In the genomic region with DNA sequence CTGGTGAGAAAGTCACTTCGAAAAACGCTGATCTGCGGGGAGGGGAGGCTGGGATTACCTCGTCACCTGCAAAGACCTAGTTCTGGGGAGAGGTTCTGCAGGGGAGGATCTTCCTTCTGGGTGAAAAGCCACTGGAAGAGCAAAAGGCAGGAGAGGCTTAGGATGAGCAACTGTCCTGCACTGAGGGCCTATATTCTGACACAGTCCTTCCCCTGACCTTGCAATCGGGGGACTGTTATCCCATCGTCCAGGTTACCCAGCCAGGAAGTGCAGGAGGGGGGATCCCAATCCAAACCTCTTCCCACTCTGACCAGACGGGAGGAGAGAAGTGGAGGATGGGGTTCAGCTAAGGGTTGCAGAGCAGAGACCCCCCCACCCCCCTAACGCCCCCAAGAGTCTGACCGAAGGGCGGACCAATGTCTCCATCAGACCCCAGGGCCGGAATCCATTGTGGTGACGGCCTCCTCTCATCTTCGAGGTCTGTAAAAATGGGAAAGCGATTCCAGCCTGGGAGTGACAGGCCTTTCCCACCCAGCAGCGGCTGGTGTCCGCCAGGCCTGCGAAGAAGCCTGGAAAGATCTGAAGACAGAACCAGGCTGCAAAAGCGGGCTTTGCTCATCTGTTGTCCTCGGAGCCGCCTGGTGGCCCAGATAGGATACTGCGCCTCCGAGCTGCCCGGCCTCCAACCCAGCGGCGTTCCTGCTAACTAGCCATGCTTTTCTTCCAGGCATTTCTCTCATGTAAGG, we compare ENCODE assay signal across 8 cellular contexts. TPM values are rescaled to one million over a fixed set of nuclear protein-coding genes. Genes with fewer than 3 reads are reported as not detected.
DNase-seq lines count a peak whose midpoint lies in the region; ATAC-seq, FAIRE-seq and TF ChIP-seq lines count a peak whose summit lies in the region.

No MANE protein-coding gene starts in this region.

- no peak overlapping the region for H3K27ac ChIP-seq in OCI-LY3 (ENCODE audit: low read length)
- peak overlapping the region; percentile 97 for H3K27ac ChIP-seq in epithelial cell of prostate

- H2AFZ ChIP-seq in OCI-LY3 (ENCODE audit: low read depth, low read length): no peak overlapping the region; the same call in 1 of the 2 replicates

- H3K36me3 ChIP-seq in OCI-LY3 (replicated peaks; ENCODE audit: low read depth, low read length) (no peaks in the 10 kb centered on the region), mucosa of descending colon (ENCODE audit: low read depth) (no peaks in the 10 kb centered on the region)

- peaks cover 8% of the 10 kb centered on the region for H3K4me1 ChIP-seq in OCI-LY3 (ENCODE audit: low read length)
- peaks cover 15% of the 10 kb centered on the region for H3K4me1 ChIP-seq in mucosa of descending colon (ENCODE audit: low read depth)

- intact Hi-C loops in mucosa of descending colon (cut with DNase I, micrococcal nuclease): loop anchor here (10.0 kb wide), 3 partner anchors 145 to 305 kb away; no protein-coding TSS in a partner anchor

- H3K4me2 ChIP-seq in OCI-LY3 (ENCODE audit: low read length): no peak overlapping the region

- H3K4me3 ChIP-seq in OCI-LY3 (ENCODE audit: low read length): no peak overlapping the region
- no peak overlapping the region for H3K4me3 ChIP-seq in mucosa of descending colon

- H3K9me3 ChIP-seq in OCI-LY3 (ENCODE audit: insufficient read depth, low read length) (no peaks in the 10 kb centered on the region), mucosa of descending colon (no peaks in the 10 kb centered on the region)

- ATAC-seq in mucosa of descending colon: peak; percentile 66
- ATAC-seq in HG03442 (IDR thresholded peaks at IDR 0.05; ENCODE audit: unreplicated experiment): no peak

- no peaks in the 10 kb centered on the region for H3K79me2 ChIP-seq in OCI-LY3 (ENCODE audit: low read length)

- H3K9ac ChIP-seq in OCI-LY3 (ENCODE audit: low read length): no peak overlapping the region

- no peaks in the 10 kb centered on the region for H3K27me3 ChIP-seq in OCI-LY3 (ENCODE audit: low read depth, low read length)

- DNase-seq in HPDE6-E6E7 (ENCODE audit: extremely low spot score): peak; percentile 73
- peak; percentile 64 for DNase-seq in activated T-cell treated with anti-CD3 and anti-CD28 coated beads for 4 hours
- DNase-seq in epithelial cell of prostate (ENCODE audit: low read depth, low spot score): peak; percentile 58
- peak; percentile 88 to 92 (median 92) for DNase-seq in mucosa of descending colon
- DNase-seq in stimulated activated CD8-positive, alpha-beta memory T cell treated with anti-CD3 and anti-CD28 coated beads, Interleukin-2, amount 100 ng/mL, for 48 hours (ENCODE audit: low read depth in 2 of 2): peak; percentile 65

- FAIRE-seq in G401.6 (lab: Jason Lieb, UNC): peak; percentile 57

- H4K20me1 ChIP-seq in OCI-LY3 (ENCODE audit: insufficient read depth, low read length): no peaks in the 10 kb centered on the region

- TF ChIP-seq CTCF in OCI-LY3 (IDR thresholded peaks at IDR 0.05; ENCODE audit: low read depth, low read length) (peak; percentile 67), mucosa of descending colon (IDR thresholded peaks at IDR 0.05) (peak; percentile 92)

RNA-seq across cellular contexts. Expression of a gene that starts 1.6 kb away (rescaled TPM):
- total RNA-seq in mucosa of descending colon: 100 to 1,000 TPM in 1 of 3 donors, 10 to 100 TPM in 2; 85.9 to 141 (median 90.1) TPM

RNA-seq across cellular contexts. Expression of a gene that starts 24.3 kb away (rescaled TPM):
- not detected for total RNA-seq in mucosa of descending colon
